22 cellular contexts compared by ENCODE assay signal in the genomic region with DNA sequence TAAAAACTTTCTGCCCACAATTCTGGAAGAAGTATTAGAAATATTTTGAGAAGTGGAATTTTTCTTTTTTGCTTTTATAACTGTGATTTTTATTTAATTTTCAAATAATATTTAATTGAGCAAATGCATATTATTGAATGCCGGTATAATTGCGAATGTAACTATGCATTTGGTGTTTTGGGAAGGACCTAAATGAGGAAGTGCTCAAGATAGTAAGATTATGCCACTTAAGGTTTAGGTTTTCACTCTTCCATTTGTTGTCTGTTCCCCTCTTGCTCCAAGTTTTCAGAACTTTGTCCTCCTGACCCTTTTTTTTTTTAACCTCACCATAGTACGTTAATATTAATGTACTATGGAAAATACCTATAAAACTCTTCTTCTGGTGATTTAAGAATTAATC.
"Had no signal": no experiment of that assay in that cellular context is flagged by ENCODE, and none has a peak within 500 bp of the region (broad histone marks: within the 10 kb centered on the region; RNA-seq: fewer than 3 reads in every experiment).

No MANE protein-coding gene starts in this region.

- DNase-seq: activated CD4-positive, alpha-beta memory T cell treated with anti-CD3 and anti-CD28 coated beads for 36 hours; activated CD4-positive, alpha-beta T cell treated with anti-CD3 and anti-CD28 coated beads for 1 hour; activated CD4-positive, alpha-beta T cell treated with anti-CD3 and anti-CD28 coated beads, Interleukin-2, amount 10 ng/mL, durations not matched to agents 7 days and 5 days; activated CD8-positive, alpha-beta memory T cell treated with anti-CD3 and anti-CD28 coated beads for 24 hours; activated effector memory CD4-positive, alpha-beta T cell treated with anti-CD3 and anti-CD28 coated beads, Interleukin-2, amount 50 U/mL, for 16 hours; activated naive CD4-positive, alpha-beta T cell treated with Interleukin-2 at 50 U/mL for 16 hours; activated naive CD8-positive, alpha-beta T cell treated with anti-CD3 and anti-CD28 coated beads, Interleukin-2, amount 50 U/mL, for 24 hours; activated T-cell treated with anti-CD3 and anti-CD28 coated beads, Interleukin-2, amount 50 U/mL, for 4 hours; amniotic stem cell; body of pancreas; central memory CD4-positive, alpha-beta T cell; dorsolateral prefrontal cortex; NCI-H1105 treated with DMSO at 0.1 percent for 48 hours; NCI-H1436 treated with DMSO at 0.1 percent for 48 hours; NCI-H187; NCI-H2081; NCI-H510A treated with DMSO at 0.1 percent for 48 hours; NCI-H69; NK-92 treated with Interleukin-12 subunit alpha and Interleukin-12 subunit beta, amount 100 ng/mL, for 24 hours; RPMI8226; SW 1271 had no signal

- FAIRE-seq: bronchial epithelial cell had no signal
